Comparison of ENCODE assay signal across 34 cellular contexts in the genomic region with DNA sequence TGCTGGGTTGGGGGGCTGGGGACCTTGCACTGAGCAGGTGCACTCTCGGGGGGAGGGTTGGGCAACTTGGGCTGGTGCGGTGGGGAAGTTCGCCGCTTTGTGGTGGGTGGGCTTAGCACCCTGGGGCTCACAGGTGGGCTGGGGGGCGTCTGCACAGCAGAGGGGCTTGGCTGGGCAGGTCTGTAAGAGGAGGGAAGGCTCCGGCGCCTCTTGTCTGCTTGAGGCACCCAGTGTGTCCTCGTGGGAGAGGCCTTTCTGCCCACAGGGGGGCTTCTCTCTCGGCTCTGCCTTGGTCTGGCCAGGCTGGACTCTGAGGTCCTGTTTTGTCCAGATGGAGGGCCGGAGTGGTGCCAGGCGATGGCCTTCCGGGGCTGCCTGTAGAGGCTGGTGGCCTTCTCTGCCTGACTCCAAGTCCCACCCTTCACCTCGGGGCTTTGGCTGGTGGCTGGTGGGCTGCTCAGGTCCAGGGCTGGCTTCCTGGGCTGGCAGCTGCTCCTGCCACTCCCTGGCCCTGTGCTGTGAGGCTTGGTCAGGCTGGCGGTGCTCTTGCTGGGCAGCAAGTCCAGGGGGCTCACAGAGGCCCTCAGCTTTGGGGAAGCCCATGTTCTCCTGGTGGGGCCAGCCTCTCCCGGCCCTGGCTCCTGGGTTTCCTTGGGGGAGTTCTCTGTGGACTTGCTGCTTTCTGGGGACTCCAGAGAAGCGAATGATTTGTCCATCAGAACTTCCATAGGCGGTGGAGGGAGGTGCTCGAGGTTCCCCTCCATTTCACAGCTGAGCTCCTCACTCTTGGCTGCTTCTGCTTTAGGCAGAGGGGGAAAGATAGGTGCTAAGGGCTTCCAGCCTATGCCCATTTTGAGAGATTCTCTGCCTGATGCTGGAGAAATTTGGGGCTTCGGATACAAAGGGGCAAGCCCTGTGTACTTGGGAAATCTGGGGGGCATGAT. TPM values are rescaled to one million over a fixed set of nuclear protein-coding genes. Genes with fewer than 3 reads are reported as not detected.
"Had no signal": no experiment of that assay in that cellular context is flagged by ENCODE, and none has a peak within 500 bp of the region (broad histone marks: within the 10 kb centered on the region; RNA-seq: fewer than 3 reads in every experiment).

No MANE protein-coding gene starts in this region.

- H3K9me3 ChIP-seq: gastrocnemius medialis, heart left ventricle, left lung, neutrophil, prostate gland, right atrium auricular region, thoracic aorta, tibial nerve, upper lobe of left lung had no signal

- H3K9me3 Mint-ChIP-seq: immature natural killer cell; naive thymus-derived CD4-positive, alpha-beta T cell; nephron progenitor cell; stimulated activated effector memory CD8-positive, alpha-beta T cell treated with anti-CD3 and anti-CD28 coated beads, Interleukin-12 subunit alpha, Interleukin-12 subunit beta, amount 100 ng/mL, for 72 hours had no signal

- H3K27ac Mint-ChIP-seq: naive thymus-derived CD4-positive, alpha-beta T cell; stimulated activated effector memory CD8-positive, alpha-beta T cell treated with anti-CD3 and anti-CD28 coated beads, Interleukin-12 subunit alpha, Interleukin-12 subunit beta, amount 100 ng/mL, for 72 hours had no signal

- H3K4me2 ChIP-seq: smooth muscle cell had no signal

- H3K36me3 ChIP-seq: gastrocnemius medialis, heart left ventricle, left lung, neutrophil, prostate gland, right atrium auricular region, thoracic aorta, tibial nerve, upper lobe of left lung had no signal

- H3K27ac ChIP-seq: epithelial cell of prostate, gastrocnemius medialis, heart left ventricle, left lung, neutrophil, prostate gland, thoracic aorta, upper lobe of left lung had no signal

- H3K4me1 ChIP-seq: prostate gland had no signal

- DNase-seq: caudate nucleus; cerebellar nuclear complex; cortex of kidney; dorsolateral prefrontal cortex; effector CD4-positive, alpha-beta T cell; foreskin fibroblast; gastrocnemius medialis; heart left ventricle; hypothalamus; immature natural killer cell; left lung; mesenchymal stem cell; midbrain; naive thymus-derived CD4-positive, alpha-beta T cell; nephron progenitor cell; stimulated activated CD4-positive, alpha-beta T cell treated with anti-CD3 and anti-CD28 coated beads, Interleukin-12 subunit alpha, Interleukin-12 subunit beta, amount 100 ng/mL, for 4 hours; stimulated activated CD4-positive, alpha-beta T cell treated with anti-CD3 and anti-CD28 coated beads, Interleukin-1b, Interleukin-23, amount 100 ng/mL, for 48 hours; stimulated activated CD4-positive, alpha-beta T cell treated with anti-CD3 and anti-CD28 coated beads, Interleukin-4, amount 100 ng/mL, for 1 hour; stimulated activated naive CD4-positive, alpha-beta T cell treated with Interleukin-2 at 50 U/mL for 16 hours had no signal

- H3K4me3 Mint-ChIP-seq: immature natural killer cell; naive thymus-derived CD4-positive, alpha-beta T cell; nephron progenitor cell; stimulated activated effector memory CD8-positive, alpha-beta T cell treated with anti-CD3 and anti-CD28 coated beads, Interleukin-12 subunit alpha, Interleukin-12 subunit beta, amount 100 ng/mL, for 72 hours had no signal

- H3K27me3 Mint-ChIP-seq: naive thymus-derived CD4-positive, alpha-beta T cell had no signal

- H3K4me1 Mint-ChIP-seq: immature natural killer cell; naive thymus-derived CD4-positive, alpha-beta T cell; nephron progenitor cell; stimulated activated effector memory CD8-positive, alpha-beta T cell treated with anti-CD3 and anti-CD28 coated beads, Interleukin-12 subunit alpha, Interleukin-12 subunit beta, amount 100 ng/mL, for 72 hours had no signal

- ATAC-seq: esophagus mucosa; gastrocnemius medialis; heart left ventricle; left lung; naive thymus-derived CD4-positive, alpha-beta T cell; sciatic nerve; stimulated activated effector memory CD8-positive, alpha-beta T cell treated with anti-CD3 and anti-CD28 coated beads, Interleukin-12 subunit alpha, Interleukin-12 subunit beta, amount 100 ng/mL, for 72 hours had no signal

- H3K36me3 Mint-ChIP-seq: naive thymus-derived CD4-positive, alpha-beta T cell; stimulated activated effector memory CD8-positive, alpha-beta T cell treated with anti-CD3 and anti-CD28 coated beads, Interleukin-12 subunit alpha, Interleukin-12 subunit beta, amount 100 ng/mL, for 72 hours had no signal

- FAIRE-seq: keratinocyte, urothelium cell line had no signal

- H3K4me3 ChIP-seq: dorsolateral prefrontal cortex, gastrocnemius medialis, heart left ventricle, left lung, prostate gland, smooth muscle cell, thoracic aorta, tibial nerve, upper lobe of left lung had no signal

- H3K27me3 ChIP-seq: dorsolateral prefrontal cortex, gastrocnemius medialis, heart left ventricle, left lung, neutrophil, right atrium auricular region, tibial nerve, upper lobe of left lung had no signal

RNA-seq across cellular contexts. Expression of a gene that starts 3.0 kb away (rescaled TPM):
- total RNA-seq: lung microvascular endothelial cell; mucosa of gallbladder; naive thymus-derived CD4-positive, alpha-beta T cell; prostate gland; smooth muscle cell; thoracic aorta had no signal
- polyA plus RNA-seq: immature natural killer cell; keratinocyte; naive thymus-derived CD4-positive, alpha-beta T cell; smooth muscle cell had no signal
